1 cellular context compared by ENCODE assay signal in the genomic region with DNA sequence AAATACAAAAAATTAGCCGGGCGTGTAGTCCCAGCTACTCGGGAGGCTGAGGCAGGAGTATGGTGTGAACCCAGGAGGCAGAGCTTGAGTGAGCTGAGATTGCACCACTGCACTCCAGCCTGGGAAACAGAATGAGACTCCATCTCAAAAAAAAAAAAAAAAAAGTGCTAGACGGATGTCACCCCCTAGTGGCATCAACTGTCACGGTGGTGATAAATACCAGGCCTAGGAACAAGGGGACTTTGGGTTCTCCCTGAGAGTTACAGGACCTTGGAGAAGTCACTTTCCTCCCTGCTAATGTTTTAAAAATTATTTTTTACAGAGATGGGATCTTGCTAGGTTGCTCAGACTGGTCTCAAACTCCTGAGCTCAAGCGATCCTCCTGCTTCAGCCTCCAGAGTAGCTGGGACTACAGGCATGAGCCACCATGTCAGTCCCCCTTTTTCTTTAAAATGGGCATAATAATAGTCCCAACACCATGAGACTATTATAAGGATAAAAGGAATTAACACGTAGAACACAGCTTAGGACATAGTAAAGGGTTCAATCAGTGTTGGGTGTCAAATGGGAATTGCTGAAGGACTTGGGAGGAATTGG.
TF ChIP-seq lines count a peak whose summit lies in the region.

No MANE protein-coding gene starts in this region.

TF ChIP-seq in GM23338, 12 proteins besides CTCF, POLR2A, EP300 and RAD21 (continued from another document):
- TF ChIP-seq, protein P1, sequence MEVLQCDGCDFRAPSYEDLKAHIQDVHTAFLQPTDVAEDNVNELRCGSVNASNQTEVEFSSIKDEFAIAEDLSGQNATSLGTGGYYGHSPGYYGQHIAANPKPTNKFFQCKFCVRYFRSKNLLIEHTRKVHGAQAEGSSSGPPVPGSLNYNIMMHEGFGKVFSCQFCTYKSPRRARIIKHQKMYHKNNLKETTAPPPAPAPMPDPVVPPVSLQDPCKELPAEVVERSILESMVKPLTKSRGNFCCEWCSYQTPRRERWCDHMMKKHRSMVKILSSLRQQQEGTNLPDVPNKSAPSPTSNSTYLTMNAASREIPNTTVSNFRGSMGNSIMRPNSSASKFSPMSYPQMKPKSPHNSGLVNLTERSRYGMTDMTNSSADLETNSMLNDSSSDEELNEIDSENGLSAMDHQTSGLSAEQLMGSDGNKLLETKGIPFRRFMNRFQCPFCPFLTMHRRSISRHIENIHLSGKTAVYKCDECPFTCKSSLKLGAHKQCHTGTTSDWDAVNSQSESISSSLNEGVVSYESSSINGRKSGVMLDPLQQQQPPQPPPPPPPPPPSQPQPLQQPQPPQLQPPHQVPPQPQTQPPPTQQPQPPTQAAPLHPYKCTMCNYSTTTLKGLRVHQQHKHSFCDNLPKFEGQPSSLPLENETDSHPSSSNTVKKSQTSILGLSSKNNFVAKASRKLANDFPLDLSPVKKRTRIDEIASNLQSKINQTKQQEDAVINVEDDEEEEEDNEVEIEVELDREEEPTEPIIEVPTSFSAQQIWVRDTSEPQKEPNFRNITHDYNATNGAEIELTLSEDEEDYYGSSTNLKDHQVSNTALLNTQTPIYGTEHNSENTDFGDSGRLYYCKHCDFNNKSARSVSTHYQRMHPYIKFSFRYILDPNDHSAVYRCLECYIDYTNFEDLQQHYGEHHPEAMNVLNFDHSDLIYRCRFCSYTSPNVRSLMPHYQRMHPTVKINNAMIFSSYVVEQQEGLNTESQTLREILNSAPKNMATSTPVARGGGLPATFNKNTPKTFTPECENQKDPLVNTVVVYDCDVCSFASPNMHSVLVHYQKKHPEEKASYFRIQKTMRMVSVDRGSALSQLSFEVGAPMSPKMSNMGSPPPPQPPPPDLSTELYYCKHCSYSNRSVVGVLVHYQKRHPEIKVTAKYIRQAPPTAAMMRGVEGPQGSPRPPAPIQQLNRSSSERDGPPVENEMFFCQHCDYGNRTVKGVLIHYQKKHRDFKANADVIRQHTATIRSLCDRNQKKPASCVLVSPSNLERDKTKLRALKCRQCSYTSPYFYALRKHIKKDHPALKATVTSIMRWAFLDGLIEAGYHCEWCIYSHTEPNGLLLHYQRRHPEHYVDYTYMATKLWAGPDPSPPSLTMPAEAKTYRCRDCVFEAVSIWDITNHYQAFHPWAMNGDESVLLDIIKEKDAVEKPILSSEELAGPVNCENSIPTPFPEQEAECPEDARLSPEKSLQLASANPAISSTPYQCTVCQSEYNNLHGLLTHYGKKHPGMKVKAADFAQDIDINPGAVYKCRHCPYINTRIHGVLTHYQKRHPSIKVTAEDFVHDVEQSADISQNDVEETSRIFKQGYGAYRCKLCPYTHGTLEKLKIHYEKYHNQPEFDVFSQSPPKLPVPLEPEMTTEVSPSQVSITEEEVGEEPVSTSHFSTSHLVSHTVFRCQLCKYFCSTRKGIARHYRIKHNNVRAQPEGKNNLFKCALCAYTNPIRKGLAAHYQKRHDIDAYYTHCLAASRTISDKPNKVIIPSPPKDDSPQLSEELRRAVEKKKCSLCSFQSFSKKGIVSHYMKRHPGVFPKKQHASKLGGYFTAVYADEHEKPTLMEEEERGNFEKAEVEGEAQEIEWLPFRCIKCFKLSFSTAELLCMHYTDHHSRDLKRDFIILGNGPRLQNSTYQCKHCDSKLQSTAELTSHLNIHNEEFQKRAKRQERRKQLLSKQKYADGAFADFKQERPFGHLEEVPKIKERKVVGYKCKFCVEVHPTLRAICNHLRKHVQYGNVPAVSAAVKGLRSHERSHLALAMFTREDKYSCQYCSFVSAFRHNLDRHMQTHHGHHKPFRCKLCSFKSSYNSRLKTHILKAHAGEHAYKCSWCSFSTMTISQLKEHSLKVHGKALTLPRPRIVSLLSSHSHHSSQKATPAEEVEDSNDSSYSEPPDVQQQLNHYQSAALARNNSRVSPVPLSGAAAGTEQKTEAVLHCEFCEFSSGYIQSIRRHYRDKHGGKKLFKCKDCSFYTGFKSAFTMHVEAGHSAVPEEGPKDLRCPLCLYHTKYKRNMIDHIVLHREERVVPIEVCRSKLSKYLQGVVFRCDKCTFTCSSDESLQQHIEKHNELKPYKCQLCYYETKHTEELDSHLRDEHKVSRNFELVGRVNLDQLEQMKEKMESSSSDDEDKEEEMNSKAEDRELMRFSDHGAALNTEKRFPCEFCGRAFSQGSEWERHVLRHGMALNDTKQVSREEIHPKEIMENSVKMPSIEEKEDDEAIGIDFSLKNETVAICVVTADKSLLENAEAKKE (CRISPR knock-in tag; IDR thresholded peaks at IDR 0.05): no peak
TF ChIP-seq in GM23338: peak in this region for 0.
